Comparison of ENCODE assay signal across 25 cellular contexts in genomic region chr10:95254629-95255028, GRCh38. TPM values are rescaled to one million over a fixed set of nuclear protein-coding genes. Genes with fewer than 3 reads are reported as not detected.
A peak's percentile ranks its signal among the peaks of the same experiment; 100 is the strongest.
DNase-seq lines count a peak whose midpoint lies in the region; ATAC-seq, FAIRE-seq and TF ChIP-seq lines count a peak whose summit lies in the region.
"Had no signal": no experiment of that assay in that cellular context is flagged by ENCODE, and none has a peak within 500 bp of the region (broad histone marks: within the 10 kb centered on the region; RNA-seq: fewer than 3 reads in every experiment).

No MANE protein-coding gene starts in this region.

- no peak overlapping the region for H2AFZ ChIP-seq in astrocyte (ENCODE audit: low read depth, low read length)

- H3K4me1 Mint-ChIP-seq in activated CD8-positive, alpha-beta memory T cell treated with anti-CD3 and anti-CD28 coated beads, Interleukin-2, amount 10 ng/mL, durations not matched to agents 7 days and 5 days: peaks cover 17% of the 10 kb centered on the region
- peaks cover 45% of the 10 kb centered on the region for H3K4me1 Mint-ChIP-seq in HFFc6 (ENCODE audit: low read depth)
- peaks cover 17% of the 10 kb centered on the region for H3K4me1 Mint-ChIP-seq in astrocyte (ENCODE audit: low read depth, unreplicated experiment)
- H3K4me1 Mint-ChIP-seq in stimulated activated effector memory CD8-positive, alpha-beta T cell treated with anti-CD3 and anti-CD28 coated beads, Interleukin-12 subunit alpha, Interleukin-12 subunit beta, amount 100 ng/mL, for 72 hours: no peaks in the 10 kb centered on the region
- H3K4me1 Mint-ChIP-seq in endodermal cell: peaks cover 21% of the 10 kb centered on the region
- H3K4me1 Mint-ChIP-seq: activated naive CD8-positive, alpha-beta T cell treated with anti-CD3 and anti-CD28 coated beads, Interleukin-2, amount 10 ng/mL, durations not matched to agents 7 days and 5 days had no signal

- no peaks in the 10 kb centered on the region for H4K20me1 ChIP-seq in astrocyte (ENCODE audit: insufficient read depth, low read length)

- peaks cover 30% of the 10 kb centered on the region for H3K27me3 Mint-ChIP-seq in activated CD8-positive, alpha-beta memory T cell treated with anti-CD3 and anti-CD28 coated beads, Interleukin-2, amount 10 ng/mL, durations not matched to agents 7 days and 5 days
- H3K27me3 Mint-ChIP-seq in HFFc6 (ENCODE audit: insufficient read depth): no peaks in the 10 kb centered on the region
- H3K27me3 Mint-ChIP-seq in astrocyte (ENCODE audit: low read depth, unreplicated experiment): no peaks in the 10 kb centered on the region
- no peaks in the 10 kb centered on the region for H3K27me3 Mint-ChIP-seq in endodermal cell (ENCODE audit: insufficient read depth)

- H3K9me3 ChIP-seq in astrocyte (ENCODE audit: insufficient read depth, low read depth, low read length) (peaks cover 2% of the 10 kb centered on the region), endodermal cell (ENCODE audit: control insufficient read depth, low read length) (peaks cover 24% of the 10 kb centered on the region)

- H3K9me3 Mint-ChIP-seq in activated CD8-positive, alpha-beta memory T cell treated with anti-CD3 and anti-CD28 coated beads, Interleukin-2, amount 10 ng/mL, durations not matched to agents 7 days and 5 days (ENCODE audit: low read depth): peaks cover 4% of the 10 kb centered on the region
- H3K9me3 Mint-ChIP-seq in HFFc6: no peaks in the 10 kb centered on the region
- H3K9me3 Mint-ChIP-seq in astrocyte (ENCODE audit: unreplicated experiment): peaks cover 2% of the 10 kb centered on the region
- no peaks in the 10 kb centered on the region for H3K9me3 Mint-ChIP-seq in stimulated activated effector memory CD8-positive, alpha-beta T cell treated with anti-CD3 and anti-CD28 coated beads, Interleukin-12 subunit alpha, Interleukin-12 subunit beta, amount 100 ng/mL, for 72 hours
- peaks cover 19% of the 10 kb centered on the region for H3K9me3 Mint-ChIP-seq in endodermal cell

- peak overlapping the region; percentile 16 for H3K27ac Mint-ChIP-seq in activated CD8-positive, alpha-beta memory T cell treated with anti-CD3 and anti-CD28 coated beads, Interleukin-2, amount 10 ng/mL, durations not matched to agents 7 days and 5 days
- H3K27ac Mint-ChIP-seq in HFFc6 (peak overlapping the region; percentile 11; the same call in 1 of the 2 replicates), astrocyte (ENCODE audit: unreplicated experiment) (peak overlapping the region; percentile 20), endodermal cell (no peak overlapping the region)
- H3K27ac Mint-ChIP-seq in stimulated activated effector memory CD8-positive, alpha-beta T cell treated with anti-CD3 and anti-CD28 coated beads, Interleukin-12 subunit alpha, Interleukin-12 subunit beta, amount 100 ng/mL, for 72 hours: no peak overlapping the region
- H3K27ac Mint-ChIP-seq: activated naive CD8-positive, alpha-beta T cell treated with anti-CD3 and anti-CD28 coated beads, Interleukin-2, amount 10 ng/mL, durations not matched to agents 7 days and 5 days; CD8-positive, alpha-beta T cell; naive thymus-derived CD8-positive, alpha-beta T cell; T-helper 2 cell treated with Interferon-gamma antibody and Interleukin-4, amounts not matched to agents 5 μg/mL and 100 μg/mL, for 36 hours had no signal

- peak; percentile 63 for ATAC-seq in activated CD8-positive, alpha-beta memory T cell treated with anti-CD3 and anti-CD28 coated beads, Interleukin-2, amount 10 ng/mL, durations not matched to agents 7 days and 5 days
- peak; percentile 36 for ATAC-seq in stimulated activated effector memory CD8-positive, alpha-beta T cell treated with anti-CD3 and anti-CD28 coated beads, Interleukin-12 subunit alpha, Interleukin-12 subunit beta, amount 100 ng/mL, for 72 hours
- ATAC-seq: CD8-positive, alpha-beta T cell; esophagus mucosa; left colon; naive thymus-derived CD8-positive, alpha-beta T cell had no signal

- peaks cover 21% of the 10 kb centered on the region for H3K79me2 ChIP-seq in astrocyte (ENCODE audit: insufficient read depth, low read length)

- FAIRE-seq in astrocyte (lab: Jason Lieb, UNC): no peak

- H3K27ac ChIP-seq in astrocyte (ENCODE audit: low read depth, low read length) (no peak overlapping the region), endodermal cell (ENCODE audit: low read depth, low read length) (no peak overlapping the region)
- H3K27ac ChIP-seq: 22Rv1, WERI-Rb-1 had no signal

- no peak for DNase-seq in activated CD8-positive, alpha-beta memory T cell treated with anti-CD3 and anti-CD28 coated beads, Interleukin-2, amount 10 ng/mL, durations not matched to agents 7 days and 5 days
- no peak for DNase-seq in activated CD8-positive, alpha-beta memory T cell treated with anti-CD3 and anti-CD28 coated beads, Interleukin-2, amount 50 U/mL, for 4 hours
- DNase-seq in HFFc6 (no peak), astrocyte (ENCODE audit: low read depth) (no peak), DMS 273 (lab: John Stamatoyannopoulos, UW; ENCODE audit: unreplicated experiment) (no peak), endodermal cell (no peak)
- no peak for DNase-seq in stimulated activated effector memory CD8-positive, alpha-beta T cell treated with anti-CD3 and anti-CD28 coated beads, Interleukin-12 subunit alpha, Interleukin-12 subunit beta, amount 100 ng/mL, for 72 hours (ENCODE audit: low spot score in 2 of 2)
- no peak for DNase-seq in stimulated activated CD4-positive, alpha-beta T cell treated with anti-CD3 and anti-CD28 coated beads, Interleukin-1b, Interleukin-23, amount 100 ng/mL, for 48 hours
- DNase-seq: activated CD4-positive, alpha-beta T cell treated with anti-CD3 and anti-CD28 coated beads, Interleukin-2, amount 50 U/mL, for 4 hours; activated naive CD8-positive, alpha-beta T cell treated with anti-CD3 and anti-CD28 coated beads, Interleukin-2, amount 10 ng/mL, durations not matched to agents 7 days and 5 days; CD8-positive, alpha-beta T cell; cerebellar nuclear complex; DMS53; effector CD8-positive, alpha-beta T cell; left colon; MM.1S; naive thymus-derived CD8-positive, alpha-beta T cell; NCI-H1694 treated with DMSO at 0.1 percent for 48 hours; NCI-H69; stimulated activated CD4-positive, alpha-beta T cell treated with anti-CD3 and anti-CD28 coated beads, Interleukin-12 subunit alpha, Interleukin-12 subunit beta, amount 100 ng/mL, for 4 hours; trophoblast cell; WERI-Rb-1 had no signal

- no peak overlapping the region for H3K9ac ChIP-seq in astrocyte (ENCODE audit: low read length)
- no peak overlapping the region for H3K9ac ChIP-seq in endodermal cell (ENCODE audit: extremely low read depth, low read length, poor library complexity, severe bottlenecking)

- peaks cover 5% of the 10 kb centered on the region for H3K36me3 ChIP-seq in astrocyte (ENCODE audit: insufficient read depth, low read length)
- H3K36me3 ChIP-seq in endodermal cell (ENCODE audit: control insufficient read depth, insufficient read depth, low read length): peaks cover 98% of the 10 kb centered on the region

- CTCF ChIA-PET in activated CD8-positive, alpha-beta memory T cell treated with anti-CD3 and anti-CD28 coated beads, Interleukin-2, amount 10 ng/mL, durations not matched to agents 7 days and 5 days (lab: Charles Lee): interaction anchor here (0.8 to 1.0 kb wide), 2 partner anchors 11 to 108 kb away, joined by 3 to 5 read pairs; no protein-coding TSS in a partner anchor

- no peak for TF ChIP-seq CTCF in HFFc6 (IDR thresholded peaks at IDR 0.05)
- TF ChIP-seq CTCF in astrocyte (IDR thresholded peaks at IDR 0.05; ENCODE audit: insufficient read depth, low read depth, low read length): no peak
- no peak for TF ChIP-seq CTCF in endodermal cell (conservative IDR thresholded peaks at IDR 0.05)

- 85 to 100% methylated on average over 3 of the region's 3 CpGs for WGBS in endodermal cell (ENCODE audit: insufficient coverage in 1 of 2, insufficient read length in 1 of 2), 2 experiments

- no peak overlapping the region for H3K4me2 ChIP-seq in astrocyte (ENCODE audit: low read length)

- H3K27me3 ChIP-seq in astrocyte (ENCODE audit: insufficient read depth, low read length): no peaks in the 10 kb centered on the region
- H3K27me3 ChIP-seq in endodermal cell (ENCODE audit: control insufficient read depth, insufficient read depth, low read length, poor library complexity, severe bottlenecking): no peaks in the 10 kb centered on the region

- peaks cover 12% of the 10 kb centered on the region for H3K36me3 Mint-ChIP-seq in activated CD8-positive, alpha-beta memory T cell treated with anti-CD3 and anti-CD28 coated beads, Interleukin-2, amount 10 ng/mL, durations not matched to agents 7 days and 5 days
- H3K36me3 Mint-ChIP-seq in HFFc6 (ENCODE audit: low read depth) (peaks cover 42% of the 10 kb centered on the region), astrocyte (ENCODE audit: low read depth, unreplicated experiment) (peaks cover 28% of the 10 kb centered on the region), endodermal cell (ENCODE audit: low read depth) (peaks cover 48% of the 10 kb centered on the region)
- H3K36me3 Mint-ChIP-seq in stimulated activated effector memory CD8-positive, alpha-beta T cell treated with anti-CD3 and anti-CD28 coated beads, Interleukin-12 subunit alpha, Interleukin-12 subunit beta, amount 100 ng/mL, for 72 hours: peaks cover 6% of the 10 kb centered on the region
- H3K36me3 Mint-ChIP-seq: CD8-positive, alpha-beta T cell; naive thymus-derived CD8-positive, alpha-beta T cell had no signal

- H3K4me3 ChIP-seq in astrocyte (ENCODE audit: insufficient read depth, low read depth, low read length) (no peak overlapping the region), endodermal cell (ENCODE audit: low read length) (no peak overlapping the region)

- H3K4me3 Mint-ChIP-seq in activated CD8-positive, alpha-beta memory T cell treated with anti-CD3 and anti-CD28 coated beads, Interleukin-2, amount 10 ng/mL, durations not matched to agents 7 days and 5 days: no peak overlapping the region
- H3K4me3 Mint-ChIP-seq in HFFc6: no peak overlapping the region
- no peak overlapping the region for H3K4me3 Mint-ChIP-seq in astrocyte (ENCODE audit: unreplicated experiment)
- H3K4me3 Mint-ChIP-seq in stimulated activated effector memory CD8-positive, alpha-beta T cell treated with anti-CD3 and anti-CD28 coated beads, Interleukin-12 subunit alpha, Interleukin-12 subunit beta, amount 100 ng/mL, for 72 hours: no peak overlapping the region
- no peak overlapping the region for H3K4me3 Mint-ChIP-seq in endodermal cell
- H3K4me3 Mint-ChIP-seq: activated naive CD8-positive, alpha-beta T cell treated with anti-CD3 and anti-CD28 coated beads, Interleukin-2, amount 10 ng/mL, durations not matched to agents 7 days and 5 days; CD8-positive, alpha-beta T cell; naive thymus-derived CD8-positive, alpha-beta T cell; T-helper 2 cell treated with Interferon-gamma antibody and Interleukin-4, amounts not matched to agents 5 μg/mL and 100 μg/mL, for 36 hours had no signal

- H3K4me1 ChIP-seq in astrocyte (ENCODE audit: insufficient read depth, low read length): peaks cover under 1% of the 10 kb centered on the region
- H3K4me1 ChIP-seq in endodermal cell (ENCODE audit: control insufficient read depth, insufficient read depth, low read length): no peaks in the 10 kb centered on the region

RNA-seq across cellular contexts. Expression of gene PDLIM1, which starts 36.2 kb away (rescaled TPM):
- 10 to 100 TPM in 1 of 2 experiments, 1 to 10 TPM in 1; 4.8 to 22.7 TPM for total RNA-seq in activated CD8-positive, alpha-beta memory T cell treated with anti-CD3 and anti-CD28 coated beads, Interleukin-2, amount 10 ng/mL, durations not matched to agents 7 days and 5 days
- 100 to 1,000 TPM; 131 to 163 (median 154) TPM for total RNA-seq in HFFc6 (2021; fragmentation: NEBNext Ultra II Directional; extraction: Animal tissue kit (Norgen Biotek cat#: 25700))
- total RNA-seq in astrocyte (316 and 320 TPM in 2 replicates), endodermal cell (100 to 1,000 TPM in 1 of 2 donors, 10 to 100 TPM in 1; 93.9 to 158 TPM)
- 133 TPM for polyA plus RNA-seq in endodermal cell (2013, experiment 1 of 2)
- polyA plus RNA-seq in endodermal cell (2013, experiment 2 of 2): 133 TPM

Comparison
In these comparisons a context has a peak if more than half of its experiments do, and no peak if none do; other contexts are left out.
1. H3K27ac Mint-ChIP-seq: peak in activated CD8-positive, alpha-beta memory T cell treated with anti-CD3 and anti-CD28 coated beads, Interleukin-2, amount 10 ng/mL, durations not matched to agents 7 days and 5 days (single experiment), HFFc6 (single experiment) and astrocyte (single experiment); none in stimulated activated effector memory CD8-positive, alpha-beta T cell treated with anti-CD3 and anti-CD28 coated beads, Interleukin-12 subunit alpha, Interleukin-12 subunit beta, amount 100 ng/mL, for 72 hours (single experiment) and endodermal cell (single experiment).
2. RNA of gene PDLIM1, which starts 36.2 kb away (total RNA-seq): 316 to 320 TPM in astrocyte, 93.9 to 158 TPM in endodermal cell and 131 to 163 TPM in HFFc6; 4.8 to 22.7 TPM in activated CD8-positive, alpha-beta memory T cell treated with anti-CD3 and anti-CD28 coated beads, Interleukin-2, amount 10 ng/mL, durations not matched to agents 7 days and 5 days; every median in the first group is over 4 times any median in the second.